Comparison of ENCODE assay signal across 24 cellular contexts in genomic region chr19:15498156-15498858, GRCh38. TPM values are rescaled to one million over a fixed set of nuclear protein-coding genes. Genes with fewer than 3 reads are reported as not detected.
"Had no signal": no experiment of that assay in that cellular context is flagged by ENCODE, and none has a peak within 500 bp of the region (broad histone marks: within the 10 kb centered on the region; RNA-seq: fewer than 3 reads in every experiment).

No MANE protein-coding gene starts in this region.

- H3K4me3 Mint-ChIP-seq: stimulated activated naive B cell treated with anti-CD40 and anti-IgM and Interleukin-4, amounts not matched to agents 10 μg/mL and 1 μg/mL and 100 μg/mL, for 72 hours; stimulated activated naive CD8-positive, alpha-beta T cell treated with anti-CD3 and anti-CD28 coated beads, Interleukin-15, amount 100 ng/mL, for 72 hours had no signal

- H3K36me3 ChIP-seq: neutrophil, sigmoid colon, thoracic aorta, transverse colon had no signal

- H3K4me3 ChIP-seq: coronary artery, sigmoid colon, skin epidermis, thoracic aorta, transverse colon had no signal

- DNase-seq: effector CD8-positive, alpha-beta T cell; foreskin melanocyte; hippocampal formation; left cardiac atrium; left ventricle myocardium superior; mammary epithelial cell; naive thymus-derived CD4-positive, alpha-beta T cell; sigmoid colon; stimulated activated CD4-positive, alpha-beta T cell treated with anti-CD3 and anti-CD28 coated beads, Interleukin-2, amount 100 ng/mL, for 24 hours; stimulated activated CD4-positive, alpha-beta T cell treated with anti-CD3 and anti-CD28 coated beads, Interleukin-4, amount 100 ng/mL, for 4 hours; stimulated activated naive B cell treated with anti-CD40 and anti-IgM and Interleukin-4, amounts not matched to agents 10 μg/mL and 1 μg/mL and 100 μg/mL, for 72 hours; stimulated activated naive CD8-positive, alpha-beta T cell treated with anti-CD3 and anti-CD28 coated beads, Interleukin-15, amount 100 ng/mL, for 72 hours; substantia nigra; transverse colon had no signal

- H3K9me3 ChIP-seq: neutrophil, sigmoid colon, thoracic aorta, transverse colon had no signal

- H3K27ac ChIP-seq: coronary artery, neutrophil, sigmoid colon, skin epidermis, thoracic aorta, transverse colon had no signal

- H3K27ac Mint-ChIP-seq: stimulated activated naive B cell treated with anti-CD40 and anti-IgM and Interleukin-4, amounts not matched to agents 10 μg/mL and 1 μg/mL and 100 μg/mL, for 72 hours had no signal

- H3K4me1 ChIP-seq: sigmoid colon, transverse colon had no signal

- ATAC-seq: left cardiac atrium; left ventricle myocardium superior; naive thymus-derived CD4-positive, alpha-beta T cell; stimulated activated naive B cell treated with anti-CD40 and anti-IgM and Interleukin-4, amounts not matched to agents 10 μg/mL and 1 μg/mL and 100 μg/mL, for 72 hours had no signal

- H3K9me3 Mint-ChIP-seq: naive thymus-derived CD4-positive, alpha-beta T cell; stimulated activated naive CD8-positive, alpha-beta T cell treated with anti-CD3 and anti-CD28 coated beads, Interleukin-15, amount 100 ng/mL, for 72 hours had no signal

- H3K36me3 Mint-ChIP-seq: stimulated activated naive B cell treated with anti-CD40 and anti-IgM and Interleukin-4, amounts not matched to agents 10 μg/mL and 1 μg/mL and 100 μg/mL, for 72 hours had no signal

- H3K27me3 Mint-ChIP-seq: stimulated activated naive CD8-positive, alpha-beta T cell treated with anti-CD3 and anti-CD28 coated beads, Interleukin-15, amount 100 ng/mL, for 72 hours had no signal

- H3K4me1 Mint-ChIP-seq: stimulated activated naive B cell treated with anti-CD40 and anti-IgM and Interleukin-4, amounts not matched to agents 10 μg/mL and 1 μg/mL and 100 μg/mL, for 72 hours had no signal

RNA-seq across cellular contexts. Expression of gene CYP4F22, which starts 10.0 kb away (rescaled TPM):
- total RNA-seq: chondrocyte, dermis microvascular lymphatic vessel endothelial cell, left cardiac atrium, left ventricle myocardium superior, mammary epithelial cell, mesenteric fat pad, osteoblast, pulmonary artery endothelial cell, sigmoid colon, thoracic aorta, transverse colon had no signal

RNA-seq across cellular contexts. Expression of gene PGLYRP2, which starts 19.0 kb away (rescaled TPM):
- total RNA-seq: chondrocyte, dermis microvascular lymphatic vessel endothelial cell, left cardiac atrium, left ventricle myocardium superior, mammary epithelial cell, mesenteric fat pad, mononuclear cell, osteoblast, pulmonary artery endothelial cell, sigmoid colon, thoracic aorta, transverse colon had no signal

RNA-seq across cellular contexts. Expression of gene RASAL3, which starts 34.0 kb away (rescaled TPM):
- total RNA-seq: mammary epithelial cell had no signal
